Comparison of ENCODE assay signal across 21 cellular contexts in the genomic region with DNA sequence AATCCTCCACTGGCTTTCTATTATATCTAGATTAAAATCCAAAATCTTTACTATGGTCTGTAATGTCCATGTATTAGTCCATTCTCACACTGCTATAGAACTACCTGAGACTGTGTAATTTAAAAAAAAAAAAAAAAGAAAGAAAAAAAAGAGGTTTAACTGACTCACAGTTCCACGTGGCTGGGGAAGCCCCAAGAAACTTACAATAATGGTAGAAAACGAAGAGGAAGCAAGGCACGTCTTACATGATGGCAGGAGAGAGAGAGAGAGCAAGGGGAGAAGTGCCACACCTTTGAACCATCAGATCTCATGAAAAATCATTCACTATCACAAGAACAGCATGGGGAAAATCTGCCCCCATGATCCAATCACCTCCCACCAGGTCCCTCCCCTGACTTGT.
A peak's percentile ranks its signal among the peaks of the same experiment; 100 is the strongest.
DNase-seq lines count a peak whose midpoint lies in the region; ATAC-seq and TF ChIP-seq lines count a peak whose summit lies in the region.
"Had no signal": no experiment of that assay in that cellular context is flagged by ENCODE, and none has a peak within 500 bp of the region (broad histone marks: within the 10 kb centered on the region; RNA-seq: fewer than 3 reads in every experiment).

No MANE protein-coding gene starts in this region.

- no peak overlapping the region for H3K18ac ChIP-seq in IMR-90 (ENCODE audit: low read depth, low read length)

- no peaks in the 10 kb centered on the region for H3K36me3 ChIP-seq in CD8-positive, alpha-beta memory T cell (ENCODE audit: insufficient read depth, low read length)
- H3K36me3 ChIP-seq in IMR-90 (ENCODE audit: control insufficient read depth, insufficient read depth, low read length), result peaks cover 11% of the 10 kb centered on the region
- H3K36me3 ChIP-seq in endodermal cell (ENCODE audit: control insufficient read depth, insufficient read depth, low read length), result peaks cover 37% of the 10 kb centered on the region
- H3K36me3 ChIP-seq in neural progenitor cell, result peaks cover 5% of the 10 kb centered on the region

- no peak for TF ChIP-seq RAD21 in IMR-90 (IDR thresholded peaks at IDR 0.05; ENCODE audit: low read length)

- no peaks in the 10 kb centered on the region for H3K4me1 ChIP-seq in CD8-positive, alpha-beta memory T cell (ENCODE audit: insufficient read depth, low read length)
- H3K4me1 ChIP-seq in IMR-90 (ENCODE audit: control insufficient read depth, insufficient read depth, low read length) (peaks cover 4% of the 10 kb centered on the region), endodermal cell (ENCODE audit: control insufficient read depth, insufficient read depth, low read length) (no peaks in the 10 kb centered on the region), neural progenitor cell (peaks cover 7% of the 10 kb centered on the region)

- H3K36me3 Mint-ChIP-seq in CD8-positive, alpha-beta memory T cell, result peaks cover 3 to 30% (median 19%) of the 10 kb centered on the region in 3 donors
- H3K36me3 Mint-ChIP-seq in endodermal cell (ENCODE audit: low read depth), result peaks cover 46% of the 10 kb centered on the region
- H3K36me3 Mint-ChIP-seq in osteocyte (ENCODE audit: unreplicated experiment), result peaks cover 19% of the 10 kb centered on the region
- H3K36me3 Mint-ChIP-seq in neural progenitor cell, result peaks cover 25% of the 10 kb centered on the region

- no peak overlapping the region for H4K8ac ChIP-seq in IMR-90 (ENCODE audit: low read depth in 2 of 2, low read length in 2 of 2)

- POLR2A ChIA-PET in CD8-positive, alpha-beta memory T cell (lab: Charles Lee), result no interaction called here
- POLR2A ChIA-PET in IMR-90 (lab: Charles Lee; ENCODE audit: unreplicated experiment), result no interaction called here

- no peak for TF ChIP-seq POLR2A in IMR-90 (IDR thresholded peaks at IDR 0.05; ENCODE audit: low read depth, low read length)

- H3K56ac ChIP-seq in IMR-90 (ENCODE audit: extremely low read depth, insufficient read depth, low read length), result no peak overlapping the region

- no TSS peak for BruUV-seq in IMR-90 (replicated peaks; lab: Mats Ljungman, UMichigan)

- no peak for ATAC-seq in IMR-90 (ENCODE audit: low read depth)
- ATAC-seq: activated CD8-positive, alpha-beta T cell treated with anti-CD3 and anti-CD28 coated beads for 36 hours; Right ventricle myocardium inferior; stimulated activated naive CD8-positive, alpha-beta T cell treated with anti-CD3 and anti-CD28 coated beads, Interleukin-15, Interleukin-2, amounts not matched to agents 100 U/mL and 50 U/mL, for 24 hours; T-cell had no signal

- DNase-seq in CD8-positive, alpha-beta memory T cell, result no peak
- DNase-seq in IMR-90 (no peak), endodermal cell (no peak), osteocyte (ENCODE audit: extremely low spot score, unreplicated experiment) (no peak), neural progenitor cell (ENCODE audit: low spot score) (no peak), NCI-H1092 treated with DMSO at 0.1 percent for 48 hours (lab: John Stamatoyannopoulos, UW) (no peak), KBM-7 (no peak), NCI-H774 (lab: John Stamatoyannopoulos, UW) (no peak)
- DNase-seq: activated CD8-positive, alpha-beta T cell treated with anti-CD3 and anti-CD28 coated beads for 36 hours; Calu3; dorsolateral prefrontal cortex; H7; midbrain; NCI-H1417 treated with DMSO at 0.1 percent for 48 hours; NCI-H526; retina; stimulated activated naive CD8-positive, alpha-beta T cell treated with anti-CD3 and anti-CD28 coated beads, Interleukin-15, Interleukin-2, amounts not matched to agents 100 U/mL and 50 U/mL, for 24 hours; T-cell; transverse colon had no signal

- no peak overlapping the region for H2AK5ac ChIP-seq in IMR-90 (ENCODE audit: low read depth, low read length)

- in situ Hi-C loops in IMR-90 (cut with MboI; ENCODE audit: low sequenced_read_pairs), result no loop called here
- in situ Hi-C loops in KBM-7 (cut with MboI; ENCODE audit: low pct_unique_long_range_greater_than_20kb, low sequenced_read_pairs), result no loop called here

- H2AFZ ChIP-seq in IMR-90 (replicated peaks; ENCODE audit: low read length, poor library complexity) (no peak overlapping the region), neural progenitor cell (replicated peaks) (no peak overlapping the region)

- no peaks in the 10 kb centered on the region for H3K27me3 Mint-ChIP-seq in CD8-positive, alpha-beta memory T cell
- H3K27me3 Mint-ChIP-seq in endodermal cell (ENCODE audit: insufficient read depth) (no peaks in the 10 kb centered on the region), osteocyte (ENCODE audit: unreplicated experiment) (no peaks in the 10 kb centered on the region), neural progenitor cell (ENCODE audit: insufficient read depth, low read depth) (peaks cover 2% of the 10 kb centered on the region)
- H3K27me3 Mint-ChIP-seq: activated CD8-positive, alpha-beta T cell treated with anti-CD3 and anti-CD28 coated beads for 36 hours; T-cell had no signal

- H3K4me1 Mint-ChIP-seq in CD8-positive, alpha-beta memory T cell, result peaks cover 6 to 10% (median 8%) of the 10 kb centered on the region in 3 donors
- H3K4me1 Mint-ChIP-seq in endodermal cell (peaks cover 10% of the 10 kb centered on the region), osteocyte (ENCODE audit: unreplicated experiment) (peaks cover 17% of the 10 kb centered on the region), neural progenitor cell (peaks cover 5% of the 10 kb centered on the region)

- WGBS in IMR-90 (ENCODE audit: extremely low coverage in 2 of 2, insufficient read length in 1 of 2), 2 experiments, result no CpG with 5 or more reads among the region's 3 CpGs
- 87 to 100% methylated on average over 2 to 3 of the region's 3 CpGs for WGBS in endodermal cell (ENCODE audit: insufficient coverage in 1 of 2, insufficient read length in 1 of 2), 2 experiments

- H3K4ac ChIP-seq in IMR-90 (ENCODE audit: low read depth, low read length), result peak overlapping the region; percentile 24; the same call in 1 of the 2 replicates

- intact Hi-C loops in IMR-90 (cut with micrococcal nuclease), result no loop called here

- H4K5ac ChIP-seq in IMR-90 (ENCODE audit: low read depth, low read length), result no peak overlapping the region

- H3K79me2 ChIP-seq in neural progenitor cell (ENCODE audit: low read depth), result peaks cover 84% of the 10 kb centered on the region

- peaks cover 5% of the 10 kb centered on the region for H4K20me1 ChIP-seq in IMR-90 (ENCODE audit: insufficient read depth, low read length)
- H4K20me1 ChIP-seq in neural progenitor cell (ENCODE audit: low read depth), result peaks cover 6% of the 10 kb centered on the region

- H2BK20ac ChIP-seq in IMR-90 (ENCODE audit: low read depth, low read length), result no peak overlapping the region

- no peak overlapping the region for H2BK5ac ChIP-seq in IMR-90 (ENCODE audit: low read depth, low read length, poor library complexity, severe bottlenecking)

- H3F3A ChIP-seq in neural progenitor cell (ENCODE audit: low read depth), result peaks cover 2% of the 10 kb centered on the region

- no peak overlapping the region for H4K91ac ChIP-seq in IMR-90 (ENCODE audit: insufficient read depth, low read depth, low read length)

- H3K9me3 Mint-ChIP-seq in CD8-positive, alpha-beta memory T cell, result no peaks in the 10 kb centered on the region
- H3K9me3 Mint-ChIP-seq in endodermal cell, result no peaks in the 10 kb centered on the region
- H3K9me3 Mint-ChIP-seq in osteocyte (ENCODE audit: unreplicated experiment), result no peaks in the 10 kb centered on the region
- H3K9me3 Mint-ChIP-seq in neural progenitor cell, result no peaks in the 10 kb centered on the region
- H3K9me3 Mint-ChIP-seq: activated CD8-positive, alpha-beta T cell treated with anti-CD3 and anti-CD28 coated beads for 36 hours; T-cell had no signal

- no peaks in the 10 kb centered on the region for H3K27me3 ChIP-seq in CD8-positive, alpha-beta memory T cell (ENCODE audit: insufficient read depth, low read length, poor library complexity, severe bottlenecking)
- H3K27me3 ChIP-seq in IMR-90 (ENCODE audit: control insufficient read depth, insufficient read depth, low read length) (no peaks in the 10 kb centered on the region), endodermal cell (ENCODE audit: control insufficient read depth, insufficient read depth, low read length, poor library complexity, severe bottlenecking) (no peaks in the 10 kb centered on the region), neural progenitor cell (no peaks in the 10 kb centered on the region)
- H3K27me3 ChIP-seq: dorsolateral prefrontal cortex, transverse colon had no signal

- TF ChIP-seq CTCF in IMR-90 (conservative IDR thresholded peaks at IDR 0.05; ENCODE audit: low read depth, low read length) (no peak), endodermal cell (conservative IDR thresholded peaks at IDR 0.05) (no peak), osteocyte (IDR thresholded peaks at IDR 0.05) (no peak), neural progenitor cell (IDR thresholded peaks at IDR 0.05) (no peak)

- H2BK120ac ChIP-seq in IMR-90 (ENCODE audit: low read depth, low read length), result no peak overlapping the region

- H3K9ac ChIP-seq in IMR-90 (ENCODE audit: low read depth, low read length) (no peak overlapping the region), endodermal cell (ENCODE audit: extremely low read depth, low read length, poor library complexity, severe bottlenecking) (no peak overlapping the region), neural progenitor cell (no peak overlapping the region)

- CTCF ChIA-PET in CD8-positive, alpha-beta memory T cell (lab: Charles Lee), result no interaction called here
- CTCF ChIA-PET in IMR-90 (lab: Yijun Ruan, JAX), result no interaction called here

- peak overlapping the region in 5 of 8 donors; percentile 1 to 74 (median 32) for H3K27ac Mint-ChIP-seq in CD8-positive, alpha-beta memory T cell
- H3K27ac Mint-ChIP-seq in endodermal cell, result peak overlapping the region; percentile 60
- H3K27ac Mint-ChIP-seq in osteocyte (ENCODE audit: unreplicated experiment), result peak overlapping the region; percentile 54
- no peak overlapping the region for H3K27ac Mint-ChIP-seq in neural progenitor cell
- H3K27ac Mint-ChIP-seq: T-cell had no signal

- H3K23ac ChIP-seq in IMR-90 (ENCODE audit: low read depth, low read length), result no peak overlapping the region

- dilution Hi-C loops in IMR-90 (cut with HindIII; ENCODE audit: low sequenced_read_pairs, unreplicated experiment), result no loop called here

- no peak overlapping the region for H3K4me3 ChIP-seq in CD8-positive, alpha-beta memory T cell (ENCODE audit: low read length)
- H3K4me3 ChIP-seq in IMR-90 (ENCODE audit: insufficient read depth, low read depth, low read length), result no peak overlapping the region
- H3K4me3 ChIP-seq in endodermal cell (ENCODE audit: low read length), result no peak overlapping the region
- H3K4me3 ChIP-seq in neural progenitor cell, result no peak overlapping the region
- H3K4me3 ChIP-seq: dorsolateral prefrontal cortex, transverse colon had no signal

- no peak overlapping the region for H2BK15ac ChIP-seq in IMR-90 (ENCODE audit: low read depth, low read length)

- no peak overlapping the region for H2AK9ac ChIP-seq in IMR-90 (replicated peaks; ENCODE audit: low read depth, low read length, poor library complexity)

- H3K27ac ChIP-seq in CD8-positive, alpha-beta memory T cell (ENCODE audit: low read depth, low read length), result no peak overlapping the region
- H3K27ac ChIP-seq in IMR-90 (ENCODE audit: insufficient read depth, low read length), result no peak overlapping the region
- no peak overlapping the region for H3K27ac ChIP-seq in endodermal cell (ENCODE audit: low read depth, low read length)
- no peak overlapping the region for H3K27ac ChIP-seq in neural progenitor cell
- H3K27ac ChIP-seq: dorsolateral prefrontal cortex had no signal

- no peaks in the 10 kb centered on the region for H3K9me3 ChIP-seq in CD8-positive, alpha-beta memory T cell (ENCODE audit: low read length)
- H3K9me3 ChIP-seq in IMR-90 (ENCODE audit: control insufficient read depth, insufficient read depth, low read length) (no peaks in the 10 kb centered on the region), endodermal cell (ENCODE audit: control insufficient read depth, low read length) (no peaks in the 10 kb centered on the region), neural progenitor cell (ENCODE audit: low read depth) (no peaks in the 10 kb centered on the region)
- H3K9me3 ChIP-seq: transverse colon had no signal

- H3K79me1 ChIP-seq in IMR-90 (ENCODE audit: low read depth in 1 of 2, low read length in 2 of 2), result peaks cover 33 to 70% of the 10 kb centered on the region in 2 experiments

- no peak overlapping the region for H3K4me3 Mint-ChIP-seq in CD8-positive, alpha-beta memory T cell
- H3K4me3 Mint-ChIP-seq in endodermal cell (no peak overlapping the region), osteocyte (ENCODE audit: unreplicated experiment) (no peak overlapping the region), neural progenitor cell (no peak overlapping the region)
- H3K4me3 Mint-ChIP-seq: activated CD8-positive, alpha-beta T cell treated with anti-CD3 and anti-CD28 coated beads for 36 hours; activated T-cell treated with anti-CD3 and anti-CD28 coated beads, Interleukin-2, amount 50 U/mL, for 72 hours; T-cell had no signal

- H3K4me2 ChIP-seq in IMR-90 (ENCODE audit: low read depth, low read length), result no peak overlapping the region
- H3K4me2 ChIP-seq in neural progenitor cell, result no peak overlapping the region

- peaks cover 6% of the 10 kb centered on the region for H3K9me1 ChIP-seq in IMR-90 (ENCODE audit: insufficient read depth, low read length)

- H3K14ac ChIP-seq in IMR-90 (replicated peaks; ENCODE audit: low read depth, low read length), result no peak overlapping the region; the same call in 1 of the 2 replicates
